ENCODE assay signal across 11 cellular contexts in the genomic region with DNA sequence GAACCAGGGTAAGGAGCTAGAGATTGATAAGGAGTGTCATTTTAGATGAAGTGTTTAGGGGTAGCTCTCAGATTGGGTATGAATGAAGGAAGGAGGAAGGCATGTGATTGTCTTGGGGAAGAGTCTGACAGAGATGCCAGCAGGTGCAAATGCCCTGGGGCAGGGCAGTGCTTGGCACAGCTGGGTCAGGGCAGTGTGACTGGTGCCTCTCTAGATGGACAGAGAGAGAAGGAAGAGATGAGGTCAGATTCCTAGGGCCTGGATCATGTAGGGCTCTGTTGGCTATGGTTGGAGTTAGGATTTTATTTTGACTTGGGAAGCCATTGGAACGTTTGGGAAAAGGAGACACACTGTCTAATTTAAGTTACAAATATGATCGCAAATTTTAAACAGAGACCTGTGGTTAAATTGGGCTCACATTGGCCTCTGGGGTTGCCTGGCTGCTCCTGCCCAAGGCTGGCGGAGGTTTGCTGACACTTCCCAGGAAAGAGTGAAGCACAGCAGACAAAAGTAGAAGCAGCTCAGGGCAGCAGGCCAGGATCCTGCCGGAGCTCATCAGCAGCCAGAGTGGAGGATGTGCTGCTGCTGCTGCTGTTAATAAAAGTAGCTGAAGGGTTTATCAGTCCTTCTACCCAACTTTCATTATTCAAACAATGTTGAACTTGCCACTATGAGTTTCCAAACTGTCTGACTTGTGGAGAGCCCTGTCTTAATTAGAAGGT. TPM values are rescaled to one million over a fixed set of nuclear protein-coding genes. Genes with fewer than 3 reads are reported as not detected.
DNase-seq lines count a peak whose midpoint lies in the region; TF ChIP-seq lines count a peak whose summit lies in the region.
"Had no signal": no experiment of that assay in that cellular context is flagged by ENCODE, and none has a peak within 500 bp of the region (broad histone marks: within the 10 kb centered on the region; RNA-seq: fewer than 3 reads in every experiment).

No MANE protein-coding gene starts in this region.

- CTCF ChIA-PET in OCI-LY7 (lab: Charles Lee; ENCODE audit: unreplicated experiment) = no interaction called here

- no peaks in the 10 kb centered on the region for H3F3A ChIP-seq in neural progenitor cell (ENCODE audit: low read depth)

- H3K9me3 ChIP-seq in neural progenitor cell (ENCODE audit: low read depth) (no peaks in the 10 kb centered on the region), OCI-LY7 (ENCODE audit: low read length) (no peaks in the 10 kb centered on the region)

- no peak for TF ChIP-seq CTCF in fibroblast of mammary gland (conservative IDR thresholded peaks at IDR 0.05; ENCODE audit: control insufficient read depth, insufficient read depth, low read depth, low read length)
- TF ChIP-seq CTCF in nephron (IDR thresholded peaks at IDR 0.05; ENCODE audit: unreplicated experiment in 3 of 3) = no peak
- no peak for TF ChIP-seq CTCF in neural progenitor cell (IDR thresholded peaks at IDR 0.05)
- TF ChIP-seq CTCF in OCI-LY7 (conservative IDR thresholded peaks at IDR 0.05; ENCODE audit: low read length) = no peak

- H3K27me3 Mint-ChIP-seq in nephron (ENCODE audit: low read depth) (no peaks in the 10 kb centered on the region), neural progenitor cell (ENCODE audit: insufficient read depth, low read depth) (peaks cover 2% of the 10 kb centered on the region)

- H3K36me3 Mint-ChIP-seq in nephron (ENCODE audit: low read depth) (no peaks in the 10 kb centered on the region), neural progenitor cell (no peaks in the 10 kb centered on the region)

- H4K20me1 ChIP-seq in neural progenitor cell (ENCODE audit: low read depth) = no peaks in the 10 kb centered on the region
- no peaks in the 10 kb centered on the region for H4K20me1 ChIP-seq in OCI-LY7 (ENCODE audit: insufficient read depth, low read length)

- no peak overlapping the region for H3K27ac ChIP-seq in neural progenitor cell
- no peak overlapping the region for H3K27ac ChIP-seq in OCI-LY7 (ENCODE audit: low read depth, low read length, poor library complexity, severe bottlenecking)

- peaks cover 3% of the 10 kb centered on the region for H3K9me3 Mint-ChIP-seq in nephron
- no peaks in the 10 kb centered on the region for H3K9me3 Mint-ChIP-seq in neural progenitor cell
- H3K9me3 Mint-ChIP-seq: activated T-cell treated with anti-CD3 and anti-CD28 coated beads, Interleukin-2, amount 50 U/mL, for 4 hours had no signal

- DNase-seq in AG08396 (ENCODE audit: low spot score) (peak; percentile 21), NCI-H446 (lab: John Stamatoyannopoulos, UW) (peak; percentile 30 to 80), fibroblast of mammary gland (ENCODE audit: low read depth) (peak; percentile 29), neural progenitor cell (ENCODE audit: low spot score) (no peak), NCI-H2171 treated with DMSO at 0.1 percent for 48 hours (lab: John Stamatoyannopoulos, UW) (no peak), activated gamma-delta T cell (lab: John Stamatoyannopoulos, UW) (no peak), OCI-LY7 (ENCODE audit: low spot score) (no peak)
- DNase-seq: activated T-cell treated with anti-CD3 and anti-CD28 coated beads, Interleukin-2, amount 50 U/mL, for 4 hours; NCI-H187 treated with DMSO at 0.1 percent for 48 hours had no signal

- intact Hi-C loops in OCI-LY7 (cut with micrococcal nuclease; ENCODE audit: unreplicated experiment) = no loop called here

- H3K9ac ChIP-seq in neural progenitor cell = no peak overlapping the region

- H3K79me2 ChIP-seq in neural progenitor cell (ENCODE audit: low read depth) (no peaks in the 10 kb centered on the region), OCI-LY7 (ENCODE audit: insufficient read depth, low read depth, low read length) (no peaks in the 10 kb centered on the region)

- peak overlapping the region in 1 of 3 experiments; percentile 19 for H3K4me3 Mint-ChIP-seq in nephron
- no peak overlapping the region for H3K4me3 Mint-ChIP-seq in neural progenitor cell
- H3K4me3 Mint-ChIP-seq: activated T-cell treated with anti-CD3 and anti-CD28 coated beads, Interleukin-2, amount 50 U/mL, for 4 hours had no signal

- H3K36me3 ChIP-seq in neural progenitor cell (no peaks in the 10 kb centered on the region), OCI-LY7 (ENCODE audit: insufficient read depth, low read length) (no peaks in the 10 kb centered on the region)

- H2AFZ ChIP-seq in neural progenitor cell (replicated peaks) = no peak overlapping the region
- H2AFZ ChIP-seq in OCI-LY7 (ENCODE audit: low read length) = no peak overlapping the region

- no peaks in the 10 kb centered on the region for H3K27me3 ChIP-seq in neural progenitor cell

- H3K4me2 ChIP-seq in neural progenitor cell = no peak overlapping the region
- no peak overlapping the region for H3K4me2 ChIP-seq in OCI-LY7 (ENCODE audit: low read length)

- H3K4me1 Mint-ChIP-seq in nephron (peaks cover 37% of the 10 kb centered on the region), neural progenitor cell (peaks cover 12% of the 10 kb centered on the region)

- H3K9me2 ChIP-seq in OCI-LY7 (ENCODE audit: insufficient read depth, low read length) = no peaks in the 10 kb centered on the region

- H3K27ac Mint-ChIP-seq in nephron (peak overlapping the region; percentile 49 to 84 (median 77)), neural progenitor cell (no peak overlapping the region)

- POLR2A ChIA-PET in OCI-LY7 (lab: Charles Lee) = no interaction called here

- H3K4me3 ChIP-seq in fibroblast of mammary gland (ENCODE audit: control insufficient read depth, low read depth, low read length) = no peak overlapping the region
- H3K4me3 ChIP-seq in neural progenitor cell = no peak overlapping the region
- H3K4me3 ChIP-seq in OCI-LY7 (ENCODE audit: low read depth, low read length, poor library complexity, severe bottlenecking) = no peak overlapping the region
- H3K4me3 ChIP-seq: skin epidermis had no signal

- peaks cover 9% of the 10 kb centered on the region for H3K4me1 ChIP-seq in neural progenitor cell
- no peaks in the 10 kb centered on the region for H3K4me1 ChIP-seq in OCI-LY7 (ENCODE audit: insufficient read depth, low read length, poor library complexity, severe bottlenecking)

- no TSS peak for BruUV-seq in OCI-LY7 (replicated peaks; lab: Mats Ljungman, UMichigan)

RNA-seq across cellular contexts. Expression of a gene that starts 32.7 kb away (rescaled TPM):
- 17.8 and 20.7 TPM in 2 replicates for total RNA-seq in neural progenitor cell (ENCODE audit: low replicate concordance)
- total RNA-seq in OCI-LY7 (2014; rRNA removed; shearing (Covaris generic)) = not detected in 2 replicates
- 0.26 TPM in 1 of 2 replicates, not detected in the other for total RNA-seq in OCI-LY7 (2022)

Comparison
In these comparisons a context has a peak if more than half of its experiments do, and no peak if none do; other contexts are left out.
1. DNase-seq: peak in AG08396 (single experiment), NCI-H446 (2 of 2) and fibroblast of mammary gland (single experiment); none in neural progenitor cell (single experiment), NCI-H2171 treated with DMSO at 0.1 percent for 48 hours (single experiment), activated gamma-delta T cell (single experiment) and OCI-LY7 (single experiment).
2. RNA of a gene that starts 32.7 kb away (total RNA-seq): 17.8 to 20.7 TPM in neural progenitor cell; 0.26 TPM in OCI-LY7; every median in the first group is over 10 times any median in the second.